20 cellular contexts compared by ENCODE assay signal in the genomic region with DNA sequence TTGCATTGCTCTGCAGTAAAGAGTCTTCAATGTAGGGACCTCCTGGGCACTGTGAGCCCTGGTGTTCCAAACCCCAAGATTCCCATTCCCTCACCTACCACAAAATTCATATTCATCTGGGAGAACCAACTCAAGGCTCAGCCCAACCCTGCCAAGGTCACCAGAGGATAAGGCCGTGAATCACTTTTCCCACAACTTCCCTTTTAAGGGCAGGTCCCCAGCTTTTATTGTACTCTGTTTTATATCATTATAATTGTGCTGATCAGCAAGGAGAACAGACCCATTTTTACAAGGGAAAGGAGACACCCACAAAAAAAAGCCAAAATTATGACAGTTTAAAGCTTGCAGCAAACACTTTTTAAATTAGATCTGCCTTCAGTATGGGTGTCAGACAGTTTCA.
DNase-seq lines count a peak whose midpoint lies in the region; ATAC-seq and TF ChIP-seq lines count a peak whose summit lies in the region.
"Had no signal": no experiment of that assay in that cellular context is flagged by ENCODE, and none has a peak within 500 bp of the region (broad histone marks: within the 10 kb centered on the region; RNA-seq: fewer than 3 reads in every experiment).

No MANE protein-coding gene starts in this region.

- H3K36me3 ChIP-seq in heart left ventricle: no peaks in the 10 kb centered on the region
- H3K36me3 ChIP-seq in tibial artery: no peaks in the 10 kb centered on the region
- no peaks in the 10 kb centered on the region for H3K36me3 ChIP-seq in esophagus squamous epithelium
- H3K36me3 ChIP-seq: tibial nerve had no signal

- H3K27me3 ChIP-seq in heart left ventricle (no peaks in the 10 kb centered on the region), tibial artery (no peaks in the 10 kb centered on the region), esophagus squamous epithelium (no peaks in the 10 kb centered on the region)
- H3K27me3 ChIP-seq: tibial nerve had no signal

- DNase-seq in heart left ventricle (peak in 1 of 5 donors; percentile 29), left ventricle myocardium superior (no peak), NOMO-1 treated with DMSO at 0.1 percent for 48 hours (lab: John Stamatoyannopoulos, UW; ENCODE audit: unreplicated experiment) (peak; percentile 55), hepatic stellate cell (ENCODE audit: low spot score) (peak; percentile 47), tibial artery (no peak), esophagus squamous epithelium (lab: John Stamatoyannopoulos, UW) (no peak)
- DNase-seq: CD4-positive, alpha-beta memory T cell; DMS79; effector CD8-positive, alpha-beta T cell; hypothalamus; kidney; mesendoderm; NCI-H524 treated with DMSO at 0.1 percent for 48 hours; PC-9; psoas muscle; stimulated activated CD4-positive, alpha-beta T cell treated with anti-CD3 and anti-CD28 coated beads, Interleukin-12 subunit alpha, Interleukin-12 subunit beta, amount 100 ng/mL, for 4 hours; T-helper 9 cell had no signal

- 0 to 16% (median 12%) methylated on average over 1 of the region's 1 CpG for WGBS in heart left ventricle, 4 donors
- WGBS in esophagus squamous epithelium, 2 donors: 19 to 40% methylated on average over 1 of the region's 1 CpG

- intact Hi-C loops in heart left ventricle (cut with DNase I) (no loop called here), left ventricle myocardium superior (cut with micrococcal nuclease) (no loop called here), tibial artery (cut with DNase I; ENCODE audit: low total_unique reads) (no loop called here), esophagus squamous epithelium (cut with DNase I) (no loop called here)

- H3K9me3 ChIP-seq in heart left ventricle: no peaks in the 10 kb centered on the region
- H3K9me3 ChIP-seq in tibial artery: no peaks in the 10 kb centered on the region
- H3K9me3 ChIP-seq in esophagus squamous epithelium: no peaks in the 10 kb centered on the region
- H3K9me3 ChIP-seq: psoas muscle had no signal

- no peak overlapping the region for H3K4me3 ChIP-seq in heart left ventricle
- H3K4me3 ChIP-seq in tibial artery: no peak overlapping the region
- H3K4me3 ChIP-seq in esophagus squamous epithelium: no peak overlapping the region
- H3K4me3 ChIP-seq: PC-9, psoas muscle, tibial nerve had no signal

- peak in 2 of 4 donors; percentile 35 to 38 for ATAC-seq in heart left ventricle
- ATAC-seq in left ventricle myocardium superior: no peak
- no peak for ATAC-seq in HG03460 (IDR thresholded peaks at IDR 0.05; ENCODE audit: unreplicated experiment)
- no peak for ATAC-seq in GM21381 (IDR thresholded peaks at IDR 0.05; ENCODE audit: unreplicated experiment)
- ATAC-seq: psoas muscle had no signal

- TF ChIP-seq POLR2A in heart left ventricle (IDR thresholded peaks at IDR 0.05): no peak
- no peak for TF ChIP-seq POLR2A in esophagus squamous epithelium (IDR thresholded peaks at IDR 0.05)

- TF ChIP-seq CTCF in heart left ventricle (IDR thresholded peaks at IDR 0.05): no peak
- no peak for TF ChIP-seq CTCF in tibial artery (IDR thresholded peaks at IDR 0.05)
- no peak for TF ChIP-seq CTCF in esophagus squamous epithelium (IDR thresholded peaks at IDR 0.05)

- H3K27ac ChIP-seq in heart left ventricle: peak overlapping the region in 11 of 12 donors; percentile 11 to 83 (median 32)
- H3K27ac ChIP-seq in tibial artery: peak overlapping the region; percentile 64 to 78
- H3K27ac ChIP-seq in esophagus squamous epithelium: peak overlapping the region in 2 of 4 donors; percentile 10 to 57
- H3K27ac ChIP-seq: PC-9, psoas muscle, tibial nerve had no signal

- H3K4me1 ChIP-seq in heart left ventricle (peaks cover 0 to 65% (median 26%) of the 10 kb centered on the region in 12 donors), tibial artery (peaks cover 0 to 72% (median 33%) of the 10 kb centered on the region in 4 donors), esophagus squamous epithelium (no peaks in the 10 kb centered on the region)
- H3K4me1 ChIP-seq: psoas muscle, tibial nerve had no signal

Comparison
In these comparisons a context has a peak if more than half of its experiments do, and no peak if none do; other contexts are left out.
1. DNase-seq: peak in NOMO-1 treated with DMSO at 0.1 percent for 48 hours (single experiment) and hepatic stellate cell (single experiment); none in left ventricle myocardium superior (single experiment), tibial artery (0 of 2) and esophagus squamous epithelium (single experiment).